1 cellular context compared by ENCODE assay signal in genomic region chr16:65318138-65318537, GRCh38.
A peak's percentile ranks its signal among the peaks of the same experiment; 100 is the strongest.
TF ChIP-seq lines count a peak whose summit lies in the region.

No MANE protein-coding gene starts in this region.

TF ChIP-seq in GM23338, 12 proteins besides CTCF, POLR2A, EP300 and RAD21 (continued from another document):
- 0 out of 2 replicates have a peak, but pooled peaks have one; percentile 57 for TF ChIP-seq ZNF462 (CRISPR knock-in tag; IDR thresholded peaks at IDR 0.05)
